Comparison of ENCODE assay signal across 23 cellular contexts in genomic region chr2:53438692-53439091, GRCh38.
DNase-seq lines count a peak whose midpoint lies in the region; ATAC-seq lines count a peak whose summit lies in the region.
"Had no signal": no experiment of that assay in that cellular context is flagged by ENCODE, and none has a peak within 500 bp of the region (broad histone marks: within the 10 kb centered on the region; RNA-seq: fewer than 3 reads in every experiment).

No MANE protein-coding gene starts in this region.

- ATAC-seq in left ventricle myocardium superior (peak; percentile 74), left cardiac atrium (no peak)
- no peak for ATAC-seq in naive thymus-derived CD8-positive, alpha-beta T cell
- ATAC-seq: GM12878 had no signal

- intact Hi-C loops in left ventricle myocardium superior (cut with micrococcal nuclease) = no loop called here
- intact Hi-C loops in left cardiac atrium (cut with DNase I) = no loop called here

- H3K9me3 ChIP-seq in skeletal muscle tissue (ENCODE audit: control insufficient read depth in 3 of 3, low read length in 3 of 3) = no peaks in the 10 kb centered on the region
- H3K9me3 ChIP-seq: BE2C, BLaER1 had no signal

- POLR2A ChIA-PET in naive thymus-derived CD8-positive, alpha-beta T cell (lab: Charles Lee) = no interaction called here

- no peak overlapping the region for H3K9ac ChIP-seq in skeletal muscle tissue (ENCODE audit: low read depth in 1 of 3, low read length in 3 of 3)
- H3K9ac ChIP-seq: BLaER1 had no signal

- H3K4me3 ChIP-seq in skeletal muscle tissue (ENCODE audit: low read length in 3 of 3) = no peak overlapping the region
- H3K4me3 ChIP-seq: BLaER1, GM12878 had no signal

- peak overlapping the region; percentile 20 for H3K27ac ChIP-seq in skeletal muscle tissue (ENCODE audit: low read depth, low read length)
- H3K27ac ChIP-seq: BLaER1 had no signal

- no peak overlapping the region for H3K27ac Mint-ChIP-seq in naive thymus-derived CD8-positive, alpha-beta T cell
- H3K27ac Mint-ChIP-seq: CD14-positive monocyte; CD4-positive, alpha-beta memory T cell; CD4-positive, CD25-positive, alpha-beta regulatory T cell; CD8-positive, alpha-beta memory T cell had no signal

- peaks cover 0 to 6% (median under 1%) of the 10 kb centered on the region in 5 donors for H3K27me3 Mint-ChIP-seq in naive thymus-derived CD8-positive, alpha-beta T cell
- H3K27me3 Mint-ChIP-seq: CD8-positive, alpha-beta memory T cell had no signal

- H3K36me3 Mint-ChIP-seq in naive thymus-derived CD8-positive, alpha-beta T cell = no peaks in the 10 kb centered on the region
- H3K36me3 Mint-ChIP-seq: CD14-positive monocyte; CD4-positive, alpha-beta memory T cell; CD4-positive, CD25-positive, alpha-beta regulatory T cell; CD8-positive, alpha-beta memory T cell had no signal

- H3K4me3 Mint-ChIP-seq in naive thymus-derived CD8-positive, alpha-beta T cell = no peak overlapping the region
- H3K4me3 Mint-ChIP-seq: CD14-positive monocyte; CD4-positive, alpha-beta memory T cell; CD4-positive, CD25-positive, alpha-beta regulatory T cell; CD8-positive, alpha-beta memory T cell had no signal

- no peaks in the 10 kb centered on the region for H3K27me3 ChIP-seq in skeletal muscle tissue (ENCODE audit: control insufficient read depth in 3 of 3, insufficient read depth in 3 of 3, low read length in 3 of 3)
- H3K27me3 ChIP-seq: BE2C, BLaER1 had no signal

- H3K9me3 Mint-ChIP-seq in naive thymus-derived CD8-positive, alpha-beta T cell = no peaks in the 10 kb centered on the region
- H3K9me3 Mint-ChIP-seq: CD4-positive, alpha-beta memory T cell; CD4-positive, CD25-positive, alpha-beta regulatory T cell; CD8-positive, alpha-beta memory T cell had no signal

- H3K36me3 ChIP-seq in skeletal muscle tissue (ENCODE audit: control insufficient read depth in 3 of 3, insufficient read depth in 3 of 3, low read length in 3 of 3) = no peaks in the 10 kb centered on the region
- H3K36me3 ChIP-seq: BE2C, BLaER1 had no signal

- no peaks in the 10 kb centered on the region for H3K4me1 Mint-ChIP-seq in naive thymus-derived CD8-positive, alpha-beta T cell
- H3K4me1 Mint-ChIP-seq: CD14-positive monocyte; CD4-positive, alpha-beta memory T cell; CD4-positive, CD25-positive, alpha-beta regulatory T cell; CD8-positive, alpha-beta memory T cell had no signal

- DNase-seq in left ventricle myocardium superior (no peak), left cardiac atrium (no peak), myocyte (ENCODE audit: low read depth) (peak; percentile 10), NCI-H187 (lab: John Stamatoyannopoulos, UW) (no peak)
- no peak for DNase-seq in naive thymus-derived CD8-positive, alpha-beta T cell
- DNase-seq: 8988T; ACHN; BE2C; C1 segment of cervical spinal cord; CD4-positive, alpha-beta memory T cell; CD4-positive, CD25-positive, alpha-beta regulatory T cell; CD8-positive, alpha-beta memory T cell; COR-L47; DMS153; DMS53; DMS79; DND-41; EL; GDM1 had no signal

- peaks cover 2 to 8% (median 3%) of the 10 kb centered on the region in 3 donors for H3K4me1 ChIP-seq in skeletal muscle tissue (ENCODE audit: control insufficient read depth in 3 of 3, insufficient read depth in 3 of 3, low read length in 3 of 3)
- H3K4me1 ChIP-seq: BE2C, BLaER1 had no signal
